ENCODE assay signal across 18 cellular contexts in genomic region chr10:49131507-49132385, GRCh38. TPM values are rescaled to one million over a fixed set of nuclear protein-coding genes. Genes with fewer than 3 reads are reported as not detected.
DNase-seq lines count a peak whose midpoint lies in the region; ATAC-seq and TF ChIP-seq lines count a peak whose summit lies in the region.
"Had no signal": no experiment of that assay in that cellular context is flagged by ENCODE, and none has a peak within 500 bp of the region (broad histone marks: within the 10 kb centered on the region; RNA-seq: fewer than 3 reads in every experiment).

No MANE protein-coding gene starts in this region.

- ATAC-seq in Right ventricle myocardium superior (ENCODE audit: poor library complexity) (peak; percentile 55), heart left ventricle (peak in 3 of 4 donors; percentile 47 to 67 (median 53))
- ATAC-seq: CD8-positive, alpha-beta T cell had no signal

- H3K4me1 ChIP-seq in right atrium auricular region, result peaks cover 0 to 35% of the 10 kb centered on the region in 2 donors
- H3K4me1 ChIP-seq in heart left ventricle, result peaks cover 0 to 18% (median 7%) of the 10 kb centered on the region in 12 donors
- peaks cover 6 to 29% (median 21%) of the 10 kb centered on the region in 3 donors for H3K4me1 ChIP-seq in skeletal muscle tissue (ENCODE audit: control insufficient read depth in 3 of 3, insufficient read depth in 3 of 3, low read length in 3 of 3)

- H3K27ac ChIP-seq in right atrium auricular region (no peak overlapping the region), heart left ventricle (no peak overlapping the region), skeletal muscle tissue (ENCODE audit: low read depth, low read length) (no peak overlapping the region)
- H3K27ac ChIP-seq: BLaER1, PC-9 had no signal

- H3K4me3 ChIP-seq in right atrium auricular region (no peak overlapping the region), heart left ventricle (no peak overlapping the region), skeletal muscle tissue (ENCODE audit: low read length in 3 of 3) (peak overlapping the region in 2 of 3 donors; percentile 41 to 46)
- H3K4me3 ChIP-seq: BLaER1, PC-9 had no signal

- intact Hi-C loops in Right ventricle myocardium superior (cut with DNase I), result no loop called here
- intact Hi-C loops in heart left ventricle (cut with DNase I), result no loop called here

- no peaks in the 10 kb centered on the region for H3K9me3 ChIP-seq in right atrium auricular region
- peaks cover 0 to 4% (median 0%) of the 10 kb centered on the region in 12 donors for H3K9me3 ChIP-seq in heart left ventricle
- H3K9me3 ChIP-seq in skeletal muscle tissue (ENCODE audit: control insufficient read depth in 3 of 3, low read length in 3 of 3), result no peaks in the 10 kb centered on the region

- H3K36me3 ChIP-seq in right atrium auricular region (no peaks in the 10 kb centered on the region), heart left ventricle (no peaks in the 10 kb centered on the region), skeletal muscle tissue (ENCODE audit: control insufficient read depth in 3 of 3, insufficient read depth in 3 of 3, low read length in 3 of 3) (no peaks in the 10 kb centered on the region)
- H3K36me3 ChIP-seq: BLaER1 had no signal

- H3K27ac Mint-ChIP-seq in nephron progenitor cell, result no peak overlapping the region
- H3K27ac Mint-ChIP-seq: CD8-positive, alpha-beta T cell had no signal

- peaks cover 14% of the 10 kb centered on the region for H3K27me3 Mint-ChIP-seq in nephron progenitor cell (ENCODE audit: low read depth, poor library complexity)

- 73 to 87% (median 81%) methylated on average over 21 to 37 of the region's 37 CpGs for WGBS in heart left ventricle, 4 donors

- TF ChIP-seq CTCF in right atrium auricular region (IDR thresholded peaks at IDR 0.05) (no peak), heart left ventricle (IDR thresholded peaks at IDR 0.05) (no peak), nephron progenitor cell (IDR thresholded peaks at IDR 0.05) (no peak)

- H3K9me3 Mint-ChIP-seq in nephron progenitor cell, result peaks cover 6% of the 10 kb centered on the region
- H3K9me3 Mint-ChIP-seq: CD8-positive, alpha-beta T cell had no signal

- H3K4me1 Mint-ChIP-seq in nephron progenitor cell, result peaks cover 29% of the 10 kb centered on the region

- DNase-seq in Right ventricle myocardium superior, result no peak
- no peak for DNase-seq in right atrium auricular region (ENCODE audit: low spot score)
- DNase-seq in heart left ventricle, result peak in 3 of 5 donors; percentile 40 to 73 (median 69)
- peak; percentile 87 for DNase-seq in myocyte (ENCODE audit: low read depth)
- DNase-seq in pons (ENCODE audit: low spot score), result no peak
- DNase-seq in nephron progenitor cell, result no peak
- no peak for DNase-seq in RKO (ENCODE audit: low spot score)
- DNase-seq: DMS79, H7, KG1, NCI-H2081 treated with DMSO at 0.1 percent for 48 hours, NCI-H510A, NCI-H774 had no signal

- H3K4me3 Mint-ChIP-seq in nephron progenitor cell, result no peak overlapping the region
- H3K4me3 Mint-ChIP-seq: CD8-positive, alpha-beta T cell had no signal

- TF ChIP-seq POLR2A in heart left ventricle (IDR thresholded peaks at IDR 0.05), result no peak

- no peaks in the 10 kb centered on the region for H3K36me3 Mint-ChIP-seq in nephron progenitor cell (ENCODE audit: low read depth)
- H3K36me3 Mint-ChIP-seq: CD8-positive, alpha-beta T cell had no signal

- H3K9ac ChIP-seq in skeletal muscle tissue (ENCODE audit: low read depth in 1 of 3, low read length in 3 of 3), result peak overlapping the region in 1 of 3 donors; percentile 10
- H3K9ac ChIP-seq: BLaER1 had no signal

- H3K27me3 ChIP-seq in right atrium auricular region, result no peaks in the 10 kb centered on the region
- H3K27me3 ChIP-seq in heart left ventricle, result no peaks in the 10 kb centered on the region
- peaks cover 0 to 17% (median 2%) of the 10 kb centered on the region in 3 donors for H3K27me3 ChIP-seq in skeletal muscle tissue (ENCODE audit: control insufficient read depth in 3 of 3, insufficient read depth in 3 of 3, low read length in 3 of 3)
- H3K27me3 ChIP-seq: BLaER1 had no signal

RNA-seq across cellular contexts. Expression of gene FAM170B, which starts 2.1 kb away (rescaled TPM):
- total RNA-seq in Right ventricle myocardium superior (not detected), right atrium auricular region (not detected), heart left ventricle (not detected), myocyte (not detected in 2 replicates), skeletal muscle tissue (not detected)
- polyA plus RNA-seq in heart left ventricle, result not detected
- polyA plus RNA-seq in myocyte (2012), result not detected
- total RNA-seq: CD8-positive, alpha-beta T cell; H7; M059J; PC-9 had no signal

RNA-seq across cellular contexts. Expression of gene VSTM4, which starts 16.4 kb away (rescaled TPM):
- total RNA-seq in Right ventricle myocardium superior, result 22.4 TPM
- total RNA-seq in right atrium auricular region, result 10 to 100 TPM; 17.6 to 22.7 TPM
- total RNA-seq in heart left ventricle, result 10 to 100 TPM in 8 of 9 donors, 1 to 10 TPM in 1; 8.6 to 22.1 (median 15.8) TPM
- polyA plus RNA-seq in heart left ventricle, result 1 to 10 TPM; 5.6 to 6.9 TPM
- 21.5 and 25.2 TPM in 2 replicates for total RNA-seq in myocyte
- 13.8 TPM for polyA plus RNA-seq in myocyte (2012)
- 40.7 TPM for total RNA-seq in skeletal muscle tissue
- total RNA-seq: CD8-positive, alpha-beta T cell; M059J; PC-9 had no signal

RNA-seq across cellular contexts. Expression of gene TMEM273, which starts 56.4 kb away (rescaled TPM):
- total RNA-seq in Right ventricle myocardium superior, result 28.5 TPM
- total RNA-seq in right atrium auricular region, result 10 to 100 TPM; 14.3 to 14.8 TPM
- 10 to 100 TPM in 8 of 9 donors, 1 to 10 TPM in 1; 7.9 to 38.7 (median 16.5) TPM for total RNA-seq in heart left ventricle
- polyA plus RNA-seq in heart left ventricle, result 10 to 100 TPM; 17.2 to 19.5 TPM
- 0.32 TPM in 1 of 2 replicates, not detected in the other for total RNA-seq in myocyte
- polyA plus RNA-seq in myocyte (2012), result not detected
- 6.8 TPM for total RNA-seq in skeletal muscle tissue
- total RNA-seq: H7, M059J had no signal

Comparison
In these comparisons a context has a peak if more than half of its experiments do, and no peak if none do; other contexts are left out.
1. DNase-seq: peak in heart left ventricle (3 of 5) and myocyte (single experiment); none in Right ventricle myocardium superior (single experiment), right atrium auricular region (single experiment), pons (single experiment), nephron progenitor cell (single experiment) and RKO (single experiment).
2. H3K4me3 ChIP-seq: peak in skeletal muscle tissue (2 of 3); none in right atrium auricular region (0 of 2) and heart left ventricle (0 of 12).